In the genomic region with DNA sequence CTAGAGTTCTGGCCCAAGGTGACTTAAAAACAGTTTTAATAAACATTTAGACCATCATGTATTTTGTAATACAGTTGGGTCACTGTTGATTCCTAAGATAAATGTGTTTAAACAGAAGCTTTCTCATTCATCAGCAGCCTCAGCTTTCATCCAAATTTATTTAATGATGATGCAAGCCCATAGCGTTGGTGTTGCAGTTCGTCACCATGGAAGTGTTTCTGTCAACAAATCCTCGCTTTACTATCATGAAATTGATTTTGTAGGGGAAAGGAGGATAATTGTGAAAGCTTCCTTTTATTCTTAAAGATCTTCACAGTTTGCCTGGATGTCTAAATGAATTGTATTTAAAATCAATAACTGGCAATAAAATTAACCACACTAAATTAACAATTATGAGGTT, we compare ENCODE assay signal across 11 cellular contexts. TPM values are rescaled to one million over a fixed set of nuclear protein-coding genes. Genes with fewer than 3 reads are reported as not detected.
DNase-seq lines count a peak whose midpoint lies in the region; ATAC-seq, FAIRE-seq and TF ChIP-seq lines count a peak whose summit lies in the region.
"Had no signal": no experiment of that assay in that cellular context is flagged by ENCODE, and none has a peak within 500 bp of the region (broad histone marks: within the 10 kb centered on the region; RNA-seq: fewer than 3 reads in every experiment).

No MANE protein-coding gene starts in this region.

- H3K4me1 ChIP-seq in GM12878 (ENCODE audit: control insufficient read depth, insufficient read depth, low read length) (peaks cover 11% of the 10 kb centered on the region; the same call in 1 of the 2 replicates), hepatocyte (ENCODE audit: insufficient read depth) (peaks cover 7% of the 10 kb centered on the region), small intestine (ENCODE audit: control insufficient read depth in 2 of 2, insufficient read depth in 1 of 2, low read depth in 1 of 2, low read length in 1 of 2) (no peaks in the 10 kb centered on the region)
- no peaks in the 10 kb centered on the region for H3K4me1 ChIP-seq in CD4-positive, alpha-beta memory T cell (ENCODE audit: insufficient read depth, low read length)

- TF ChIP-seq CTCF in GM12878 (IDR thresholded peaks at IDR 0.05 in 2 of 3, conservative IDR thresholded peaks at IDR 0.05 in 1 of 3; ENCODE audit: control insufficient read depth in 2 of 3, extremely low read depth in 1 of 3, insufficient read depth in 1 of 3, low read depth in 3 of 3, low read length in 3 of 3): no peak
- no peak for TF ChIP-seq CTCF in hepatocyte (IDR thresholded peaks at IDR 0.05; ENCODE audit: poor library complexity)

- no peak for TF ChIP-seq POLR2A in GM12878 (IDR thresholded peaks at IDR 0.05; ENCODE audit: low read depth, low read length)

- H3K4me3 ChIP-seq in GM12878 (no peak overlapping the region), hepatocyte (no peak overlapping the region), small intestine (ENCODE audit: low read depth in 1 of 2, low read length in 2 of 2) (no peak overlapping the region)
- H3K4me3 ChIP-seq in CD4-positive, alpha-beta memory T cell (ENCODE audit: low read length in 2 of 2): no peak overlapping the region
- H3K4me3 ChIP-seq: cardiac muscle cell had no signal

- intact Hi-C loops in GM12878 (cut with micrococcal nuclease; ENCODE audit: unreplicated experiment): no loop called here
- intact Hi-C loops in CD4-positive, alpha-beta memory T cell (cut with micrococcal nuclease): no loop called here

- 97% methylated on average over 3 of the region's 3 CpGs for WGBS in GM12878 (ENCODE audit: insufficient coverage, insufficient replicate concordance, low lambda C conversion rate, missing lambda C conversion rate)
- WGBS in hepatocyte (ENCODE audit: low lambda C conversion rate, missing lambda C conversion rate): 62% methylated on average over 3 of the region's 3 CpGs
- 21 to 31% (median 31%) methylated on average over 3 of the region's 3 CpGs for WGBS in small intestine, 3 donors

- H3K4me2 ChIP-seq in GM12878 (ENCODE audit: control insufficient read depth, insufficient read depth) (no peak overlapping the region), hepatocyte (no peak overlapping the region)

- FAIRE-seq in GM12878 (lab: Jason Lieb, UNC): peak; percentile 13
- no peak for FAIRE-seq in small intestine (lab: Jason Lieb, UNC)

- H3K79me2 ChIP-seq in GM12878 (ENCODE audit: control insufficient read depth, insufficient read depth, low read length): peaks cover 8% of the 10 kb centered on the region
- H3K79me2 ChIP-seq in hepatocyte: peaks cover 28% of the 10 kb centered on the region

- CTCF ChIA-PET in GM12878 (lab: Yijun Ruan, JAX): interaction anchor here (0.8 to 2.3 kb wide), 10 partner anchors 9 to 788 kb away, joined by 3 to 15 read pairs (median 4); no protein-coding TSS in a partner anchor
- CTCF ChIA-PET in CD4-positive, alpha-beta memory T cell (lab: Charles Lee; ENCODE audit: partially characterized antibody): interaction anchor here (1.4 to 2.0 kb wide), 3 partner anchors 14 to 408 kb away, joined by 5 to 9 read pairs (median 6); no protein-coding TSS in a partner anchor
- CTCF ChIA-PET in T-cell (lab: Charles Lee): interaction anchor here (0.6 to 1.3 kb wide), 8 partner anchors 13 to 410 kb away, joined by 3 to 11 read pairs (median 4); no protein-coding TSS in a partner anchor

- ATAC-seq in GM12878: no peak
- ATAC-seq in activated T-cell treated with anti-CD3 and anti-CD28 coated beads, Interleukin-2, amount 50 U/mL, for 72 hours (replicated peaks in 1 of 2): no peak
- no peak for ATAC-seq in T-cell (replicated peaks in 1 of 4)

- H3K36me3 ChIP-seq in GM12878 (ENCODE audit: control insufficient read depth in 2 of 2, insufficient read depth in 2 of 2, low read length in 1 of 2): no peaks in the 10 kb centered on the region
- no peaks in the 10 kb centered on the region for H3K36me3 ChIP-seq in hepatocyte (replicated peaks; ENCODE audit: insufficient read depth, low read depth)
- peaks cover 0 to 6% of the 10 kb centered on the region in 2 donors for H3K36me3 ChIP-seq in small intestine (ENCODE audit: control insufficient read depth in 2 of 2, insufficient read depth in 2 of 2, low read length in 2 of 2)
- H3K36me3 ChIP-seq in CD4-positive, alpha-beta memory T cell (ENCODE audit: insufficient read depth, low read length): no peaks in the 10 kb centered on the region
- H3K36me3 ChIP-seq: cardiac muscle cell had no signal

- POLR2A ChIA-PET in GM12878 (lab: Charles Lee) (interaction anchor here (1.1 kb wide), 1 partner anchor 21 kb away, joined by 4 read pairs; no protein-coding TSS in a partner anchor), T-cell (lab: Charles Lee) (interaction anchor here in 1 of 2 donors (0.6 to 1.0 kb wide), 2 partner anchors 14 to 757 kb away, joined by 4 to 5 read pairs; no protein-coding TSS in a partner anchor)
- POLR2A ChIA-PET in CD4-positive, alpha-beta memory T cell (lab: Charles Lee; ENCODE audit: partially characterized antibody): no interaction called here

- H3K9me2 ChIP-seq in hepatocyte (replicated peaks; ENCODE audit: insufficient read depth): no peaks in the 10 kb centered on the region

- H4K20me1 ChIP-seq in GM12878 (ENCODE audit: control insufficient read depth, insufficient read depth) (no peaks in the 10 kb centered on the region), hepatocyte (ENCODE audit: insufficient read depth, poor library complexity, severe bottlenecking) (no peaks in the 10 kb centered on the region)

- H3K4me1 Mint-ChIP-seq in CD4-positive, alpha-beta memory T cell: peaks cover 0 to 5% (median 4%) of the 10 kb centered on the region in 4 donors
- H3K4me1 Mint-ChIP-seq in activated T-cell treated with anti-CD3 and anti-CD28 coated beads, Interleukin-2, amount 50 U/mL, for 72 hours (ENCODE audit: low read depth): peaks cover 26% of the 10 kb centered on the region
- peaks cover 4 to 6% (median 5%) of the 10 kb centered on the region in 3 donors for H3K4me1 Mint-ChIP-seq in T-cell

- DNase-seq in HuH-7 (ENCODE audit: low spot score) (peak; percentile 34), GM12878 (ENCODE audit: low read depth, low spot score) (no peak), hepatocyte (ENCODE audit: low spot score) (no peak), stromal cell of bone marrow (ENCODE audit: low read depth) (peak; percentile 63), small intestine (no peak), T-cell (no peak)
- DNase-seq in CD4-positive, alpha-beta memory T cell: no peak
- DNase-seq in activated T-cell treated with anti-CD3 and anti-CD28 coated beads, Interleukin-2, amount 50 U/mL, for 72 hours: no peak
- DNase-seq: activated CD4-positive, alpha-beta T cell treated with anti-CD3 and anti-CD28 coated beads, Interleukin-2, amount 10 ng/mL, durations not matched to agents 7 days and 5 days had no signal

- no peaks in the 10 kb centered on the region for H3K27me3 Mint-ChIP-seq in CD4-positive, alpha-beta memory T cell
- no peaks in the 10 kb centered on the region for H3K27me3 Mint-ChIP-seq in activated T-cell treated with anti-CD3 and anti-CD28 coated beads, Interleukin-2, amount 50 U/mL, for 72 hours (ENCODE audit: low read depth)
- no peaks in the 10 kb centered on the region for H3K27me3 Mint-ChIP-seq in T-cell
- H3K27me3 Mint-ChIP-seq: activated CD4-positive, alpha-beta T cell treated with anti-CD3 and anti-CD28 coated beads, Interleukin-2, amount 10 ng/mL, durations not matched to agents 7 days and 5 days had no signal

- no peaks in the 10 kb centered on the region for H3K9me3 Mint-ChIP-seq in CD4-positive, alpha-beta memory T cell
- no peaks in the 10 kb centered on the region for H3K9me3 Mint-ChIP-seq in activated T-cell treated with anti-CD3 and anti-CD28 coated beads, Interleukin-2, amount 50 U/mL, for 72 hours
- H3K9me3 Mint-ChIP-seq in T-cell: no peaks in the 10 kb centered on the region
- H3K9me3 Mint-ChIP-seq: activated CD4-positive, alpha-beta T cell treated with anti-CD3 and anti-CD28 coated beads, Interleukin-2, amount 10 ng/mL, durations not matched to agents 7 days and 5 days had no signal

- no TSS peak for BruUV-seq in GM12878 (replicated peaks; lab: Mats Ljungman, UMichigan)

- H3K9me3 ChIP-seq in GM12878 (replicated peaks; ENCODE audit: control insufficient read depth, insufficient read depth, low read length) (no peaks in the 10 kb centered on the region; the same call in 2 of the 3 replicates), hepatocyte (ENCODE audit: low read depth) (no peaks in the 10 kb centered on the region), small intestine (ENCODE audit: control insufficient read depth, low read depth) (peaks cover 1% of the 10 kb centered on the region)
- no peaks in the 10 kb centered on the region for H3K9me3 ChIP-seq in CD4-positive, alpha-beta memory T cell (ENCODE audit: control insufficient read depth in 1 of 2, low read length in 2 of 2)

- H3K27me3 ChIP-seq in GM12878 (replicated peaks in 1 of 2; ENCODE audit: control insufficient read depth in 2 of 2, insufficient read depth in 2 of 2, low read length in 1 of 2) (no peaks in the 10 kb centered on the region), hepatocyte (no peaks in the 10 kb centered on the region), small intestine (ENCODE audit: control insufficient read depth in 2 of 2, insufficient read depth in 2 of 2, low read length in 2 of 2) (no peaks in the 10 kb centered on the region)
- H3K27me3 ChIP-seq in CD4-positive, alpha-beta memory T cell (ENCODE audit: insufficient read depth, low read length): no peaks in the 10 kb centered on the region
- H3K27me3 ChIP-seq: cardiac muscle cell had no signal

- no peak overlapping the region for H3K9ac ChIP-seq in GM12878 (ENCODE audit: control insufficient read depth, insufficient read depth, low read length)

- no peak overlapping the region for H3K27ac Mint-ChIP-seq in CD4-positive, alpha-beta memory T cell
- no peak overlapping the region for H3K27ac Mint-ChIP-seq in activated T-cell treated with anti-CD3 and anti-CD28 coated beads, Interleukin-2, amount 50 U/mL, for 72 hours
- H3K27ac Mint-ChIP-seq in T-cell: no peak overlapping the region
- H3K27ac Mint-ChIP-seq: activated CD4-positive, alpha-beta T cell treated with anti-CD3 and anti-CD28 coated beads, Interleukin-2, amount 10 ng/mL, durations not matched to agents 7 days and 5 days had no signal

- no peak overlapping the region for H3K27ac ChIP-seq in GM12878 (ENCODE audit: control insufficient read depth, insufficient read depth)
- peak overlapping the region; percentile 25 for H3K27ac ChIP-seq in hepatocyte
- peak overlapping the region in 1 of 2 donors; percentile 76 for H3K27ac ChIP-seq in small intestine (ENCODE audit: low read depth in 1 of 2, low read length in 1 of 2)
- H3K27ac ChIP-seq in CD4-positive, alpha-beta memory T cell (ENCODE audit: low read depth, low read length): no peak overlapping the region
- H3K27ac ChIP-seq: cardiac muscle cell, HL-60 had no signal

- TF ChIP-seq EP300 in GM12878 (IDR thresholded peaks at IDR 0.05; ENCODE audit: borderline replicate concordance in 1 of 2, control insufficient read depth in 1 of 2, low read depth in 2 of 2, low read length in 2 of 2): no peak

- TF ChIP-seq RAD21 in GM12878 (IDR thresholded peaks at IDR 0.05; ENCODE audit: insufficient read depth, low read depth, low read length): no peak

- in situ Hi-C loops in GM12878 (cut with MboI): no loop called here

- H2AFZ ChIP-seq in GM12878 (ENCODE audit: control insufficient read depth, low read depth, low read length) (no peak overlapping the region), hepatocyte (no peak overlapping the region)

- RAD21 ChIA-PET in GM12878 (lab: Charles Lee; ENCODE audit: unreplicated experiment): interaction anchor here (0.7 to 1.6 kb wide), 9 partner anchors 12 to 430 kb away, joined by 3 to 6 read pairs (median 4); no protein-coding TSS in a partner anchor

- H3K4me3 Mint-ChIP-seq in CD4-positive, alpha-beta memory T cell: no peak overlapping the region
- H3K4me3 Mint-ChIP-seq in activated T-cell treated with anti-CD3 and anti-CD28 coated beads, Interleukin-2, amount 50 U/mL, for 72 hours: no peak overlapping the region
- H3K4me3 Mint-ChIP-seq in T-cell: no peak overlapping the region
- H3K4me3 Mint-ChIP-seq: activated CD4-positive, alpha-beta T cell treated with anti-CD3 and anti-CD28 coated beads, Interleukin-2, amount 10 ng/mL, durations not matched to agents 7 days and 5 days had no signal

- SMC1A ChIA-PET in GM12878 (lab: Charles Lee; ENCODE audit: uncharacterized antibody, unreplicated experiment): interaction anchor here (0.6 to 1.8 kb wide), 18 partner anchors 12 to 753 kb away, joined by 3 to 9 read pairs (median 4); partner anchors contain the start of gene CMSS1

- H3K36me3 Mint-ChIP-seq in CD4-positive, alpha-beta memory T cell: no peaks in the 10 kb centered on the region
- no peaks in the 10 kb centered on the region for H3K36me3 Mint-ChIP-seq in activated T-cell treated with anti-CD3 and anti-CD28 coated beads, Interleukin-2, amount 50 U/mL, for 72 hours (ENCODE audit: insufficient read depth in 2 of 2)
- no peaks in the 10 kb centered on the region for H3K36me3 Mint-ChIP-seq in T-cell

RNA-seq across cellular contexts. Expression of gene CMSS1, which starts 28.8 kb away (rescaled TPM):
- 35.1 and 37.3 TPM in 2 replicates for total RNA-seq in GM12878 (2013; cell fraction: nucleolus; rRNA removed)
- total RNA-seq in GM12878 (2014; rRNA removed) (31.0 and 42.1 TPM in 2 replicates), GM12878 (2014; rRNA removed; fragmentation: Illumina TruSeq; extraction: Trizol) (52.8 and 58.5 TPM in 2 replicates), GM12878 (2021) (71.7 and 77.3 TPM in 2 replicates), hepatocyte (6.9 and 11.8 TPM in 2 replicates), T-cell (10 to 100 TPM; 16.2 to 22.0 (median 18.3) TPM)
- 16.5 TPM for polyA plus RNA-seq in GM12878 (2011; ENCODE audit: low read depth)
- polyA plus RNA-seq in GM12878 (2011; rRNA removed) (40.2 and 59.3 TPM in 2 replicates), GM12878 (2014; fragmentation: Illumina TruSeq; extraction: Trizol) (62.8 and 71.3 TPM in 2 replicates), GM12878 (2014; fragmentation: Nextera tagmentation; extraction: Ambion mirVana) (100 to 1,000 TPM in 1 of 2 experiments, 10 to 100 TPM in 1; 77.8 to 118 TPM), GM12878 (2014; rRNA removed) (37.9 and 44.3 TPM in 2 replicates), GM12878 (2016; fragmentation: Nextera tagmentation; extraction: Ambion mirVana) (100 to 1,000 TPM in 1 of 2 experiments, 10 to 100 TPM in 1; 86.2 to 101 TPM), hepatocyte (17.0 and 19.2 TPM in 2 replicates), small intestine (10 to 100 TPM in 1 of 3 donors, 1 to 10 TPM in 2; 1.6 to 24.0 (median 6.2) TPM)
- 8.2 and 11.3 TPM in 2 replicates for polyA plus RNA-seq in GM12878 (2011; cell fraction: cytosol; rRNA removed)
- polyA plus RNA-seq in GM12878 (2011; cell fraction: nucleus; rRNA removed): 9.9 and 11.1 TPM in 2 replicates
- 26.3 and 35.6 TPM in 2 replicates for polyA plus RNA-seq in GM12878 (2012)
- polyA minus RNA-seq in GM12878 (2011; rRNA and poly(A)+ RNA removed): 8.4 and 12.8 TPM in 2 replicates
- 17.9 and 20.5 TPM in 2 replicates for polyA minus RNA-seq in GM12878 (2011; cell fraction: cytosol; rRNA and poly(A)+ RNA removed)
- 10.0 and 26.8 TPM in 2 replicates for polyA minus RNA-seq in GM12878 (2011; cell fraction: nucleus; rRNA and poly(A)+ RNA removed)
- total RNA-seq in CD4-positive, alpha-beta memory T cell: 10 to 100 TPM; 18.3 to 20.5 TPM
- 10 to 100 TPM; 23.2 to 29.4 TPM for polyA plus RNA-seq in CD4-positive, alpha-beta memory T cell
- total RNA-seq in activated T-cell treated with anti-CD3 and anti-CD28 coated beads, Interleukin-2, amount 50 U/mL, for 72 hours: 100 to 1,000 TPM in 1 of 2 donors, 10 to 100 TPM in 1; 88.5 to 101 TPM

Comparison
In these comparisons a context has a peak if more than half of its experiments do, and no peak if none do; other contexts are left out.
1. DNase-seq: peak in HuH-7 (single experiment) and stromal cell of bone marrow (single experiment); none in GM12878 (single experiment), hepatocyte (single experiment), small intestine (single experiment), CD4-positive, alpha-beta memory T cell (0 of 5), activated T-cell treated with anti-CD3 and anti-CD28 coated beads, Interleukin-2, amount 50 U/mL, for 72 hours (0 of 2) and T-cell (0 of 34).